In genomic region chr4:37745946-37746345, GRCh38 we compare ENCODE assay signal across 28 cellular contexts.
"Had no signal": no experiment of that assay in that cellular context is flagged by ENCODE, and none has a peak within 500 bp of the region (broad histone marks: within the 10 kb centered on the region; RNA-seq: fewer than 3 reads in every experiment).

No MANE protein-coding gene starts in this region.

- H3K27me3 ChIP-seq: ascending aorta, body of pancreas, breast epithelium, SJSA1 had no signal

- DNase-seq: activated CD4-positive, alpha-beta T cell treated with anti-CD3 and anti-CD28 coated beads, Interleukin-2, amount 10 ng/mL, durations not matched to agents 24 days and 14 days; activated CD4-positive, alpha-beta T cell treated with anti-CD3 and anti-CD28 coated beads, Interleukin-2, amount 50 U/mL, for 4 hours; activated CD8-positive, alpha-beta T cell treated with anti-CD3 and anti-CD28 coated beads for 36 hours; activated effector memory CD4-positive, alpha-beta T cell treated with anti-CD3 and anti-CD28 coated beads, Interleukin-2, amount 50 U/mL, for 16 hours; activated naive CD4-positive, alpha-beta T cell; activated naive CD4-positive, alpha-beta T cell treated with anti-CD3 and anti-CD28 coated beads, Interleukin-2, amount 50 U/mL, for 16 hours; activated naive CD8-positive, alpha-beta T cell treated with anti-CD3 and anti-CD28 coated beads for 36 hours; activated T-cell treated with anti-CD3 and anti-CD28 coated beads, Interleukin-2, amount 50 U/mL, for 1 hour; activated T-cell treated with anti-CD3 and anti-CD28 coated beads, Interleukin-2, amount 50 U/mL, for 72 hours; amygdala; body of pancreas; Karpas-422; NCI-H1105; NCI-H1417 treated with DMSO at 0.1 percent for 48 hours; NCI-H187 treated with DMSO at 0.1 percent for 48 hours; NCI-H2081; NCI-H2171 treated with DMSO at 0.1 percent for 48 hours; NCI-H2227 treated with DMSO at 0.1 percent for 48 hours; NCI-H446; NCI-H510A treated with DMSO at 0.1 percent for 48 hours; NCI-H69; SHP77 treated with DMSO at 0.1 percent for 48 hours; SK-N-SH had no signal

- H3K9ac ChIP-seq: SK-N-SH had no signal

- H3K27ac ChIP-seq: ascending aorta, body of pancreas, breast epithelium, SJSA1 had no signal

- ATAC-seq: activated CD8-positive, alpha-beta T cell treated with anti-CD3 and anti-CD28 coated beads for 36 hours; activated T-cell treated with anti-CD3 and anti-CD28 coated beads, Interleukin-2, amount 50 U/mL, for 72 hours; activated T-helper 17 cell treated with anti-CD3 and anti-CD28 coated beads, Interleukin-2, amount 50 U/mL, for 72 hours; body of pancreas; Panc1 had no signal

- H3K9me3 ChIP-seq: ascending aorta, body of pancreas, breast epithelium, SJSA1, SK-N-SH had no signal

- H3K4me1 ChIP-seq: ascending aorta, body of pancreas, breast epithelium, SJSA1 had no signal

- H3K4me3 ChIP-seq: ascending aorta, body of pancreas, breast epithelium, SJSA1 had no signal

- H3K4me2 ChIP-seq: SK-N-SH had no signal

- H3K36me3 ChIP-seq: ascending aorta, breast epithelium, SJSA1 had no signal
